ENCODE assay signal across 15 cellular contexts in the genomic region with DNA sequence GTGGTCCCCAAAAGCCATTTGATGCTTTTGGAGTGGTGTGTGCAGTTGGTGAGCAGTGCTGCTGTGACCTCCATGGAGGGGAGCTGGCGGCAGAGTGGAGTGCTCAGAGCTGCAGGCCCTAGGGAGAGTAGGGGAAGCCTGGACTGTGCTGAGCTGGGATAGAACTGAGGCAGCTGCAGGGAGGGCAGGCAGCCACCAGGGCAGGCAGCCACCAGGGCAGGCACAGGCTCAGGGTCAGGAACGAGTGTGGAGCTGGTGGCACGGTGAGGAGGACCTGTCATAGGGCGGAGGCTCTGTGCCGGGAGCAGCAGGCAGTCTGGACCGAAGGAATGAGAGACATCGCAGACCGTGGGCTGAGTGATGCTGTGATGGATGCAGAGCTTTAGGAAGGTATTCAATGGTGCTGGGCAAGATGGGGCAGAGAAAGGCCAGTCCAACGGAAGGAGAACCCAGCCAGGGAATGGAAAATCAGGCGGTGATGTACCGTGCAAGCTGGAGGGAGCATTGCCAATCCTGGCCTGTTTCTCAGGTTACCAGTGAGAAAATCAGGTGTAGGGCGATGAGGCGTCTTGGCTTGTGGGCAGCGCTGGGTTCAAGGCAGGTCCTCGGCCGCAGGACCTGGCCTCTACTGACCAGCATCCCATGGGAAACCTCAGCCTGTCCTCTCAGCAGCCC.
A peak's percentile ranks its signal among the peaks of the same experiment; 100 is the strongest.
DNase-seq lines count a peak whose midpoint lies in the region; FAIRE-seq and TF ChIP-seq lines count a peak whose summit lies in the region.
"Had no signal": no experiment of that assay in that cellular context is flagged by ENCODE, and none has a peak within 500 bp of the region (broad histone marks: within the 10 kb centered on the region; RNA-seq: fewer than 3 reads in every experiment).

No MANE protein-coding gene starts in this region.

- H3K4me3 ChIP-seq in H1 (ENCODE audit: extremely low read depth in 1 of 4, insufficient read depth in 2 of 4, low read depth in 3 of 4, low read length in 4 of 4) (no peak overlapping the region), mesendoderm (ENCODE audit: low read length) (no peak overlapping the region), vagina (no peak overlapping the region)

- H3K79me2 ChIP-seq in H1 (ENCODE audit: control insufficient read depth in 1 of 2, insufficient read depth in 2 of 2, low read length in 2 of 2) (no peaks in the 10 kb centered on the region), mesendoderm (ENCODE audit: control insufficient read depth, insufficient read depth, low read length) (no peaks in the 10 kb centered on the region)

- H4K8ac ChIP-seq in H1 (ENCODE audit: extremely low read depth, insufficient read depth, low read length) (no peak overlapping the region; the same call in 1 of the 2 replicates), mesendoderm (ENCODE audit: low read depth, low read length) (no peak overlapping the region)

- no peak for FAIRE-seq in H1 (lab: Jason Lieb, UNC)

- H3K36me3 ChIP-seq in H1 (ENCODE audit: control insufficient read depth in 2 of 4, insufficient read depth in 4 of 4, low read length in 3 of 4) (no peaks in the 10 kb centered on the region), mesendoderm (ENCODE audit: control insufficient read depth, insufficient read depth, low read length) (no peaks in the 10 kb centered on the region), vagina (no peaks in the 10 kb centered on the region)

- H3K9me3 ChIP-seq in H1 (ENCODE audit: insufficient read depth in 2 of 2, low read depth in 1 of 2, low read length in 1 of 2), result no peaks in the 10 kb centered on the region
- no peaks in the 10 kb centered on the region for H3K9me3 ChIP-seq in vagina

- H2BK15ac ChIP-seq in H1 (ENCODE audit: low read length) (0 out of 2 replicates have a peak overlapping the region, but pooled peaks have one; percentile 61), mesendoderm (replicated peaks; ENCODE audit: low read depth) (no peak overlapping the region)

- no peak overlapping the region for H2BK120ac ChIP-seq in H1 (replicated peaks; ENCODE audit: low read depth, low read length)
- H2BK120ac ChIP-seq in mesendoderm (ENCODE audit: low read depth, low read length), result no peak overlapping the region

- peaks cover 0 to 3% (median 0%) of the 10 kb centered on the region in 4 experiments; a peak in 2 of 7 replicates for H3K4me1 ChIP-seq in H1 (replicated peaks in 1 of 4; ENCODE audit: control insufficient read depth in 3 of 4, insufficient read depth in 4 of 4, low read length in 3 of 4)
- peaks cover 16% of the 10 kb centered on the region for H3K4me1 ChIP-seq in mesendoderm (ENCODE audit: control insufficient read depth, low read depth, low read length)
- H3K4me1 ChIP-seq in vagina, result peaks cover 44% of the 10 kb centered on the region

- DNase-seq in activated effector memory CD4-positive, alpha-beta T cell treated with anti-CD3 and anti-CD28 coated beads, Interleukin-2, amount 50 U/mL, for 16 hours, result peak; percentile 31
- DNase-seq in activated effector memory CD4-positive, alpha-beta T cell treated with Interleukin-2 at 50 U/mL for 16 hours, result no peak
- DNase-seq in H1 (ENCODE audit: low read depth in 1 of 2, low spot score in 2 of 2), result peak in 1 of 2 experiments; percentile 45
- no peak for DNase-seq in mesendoderm
- peak; percentile 85 to 88 for DNase-seq in vagina (ENCODE audit: extremely low spot score in 2 of 2)
- no peak for DNase-seq in NCI-H82 treated with DMSO at 0.1 percent for 48 hours (lab: John Stamatoyannopoulos, UW; ENCODE audit: unreplicated experiment)
- DNase-seq in NCI-H1436 (lab: John Stamatoyannopoulos, UW), result no peak
- no peak for DNase-seq in NCI-H128 (lab: John Stamatoyannopoulos, UW; ENCODE audit: unreplicated experiment)
- DNase-seq: activated naive CD4-positive, alpha-beta T cell treated with Interleukin-2 at 50 U/mL for 16 hours; COR-L47; effector CD8-positive, alpha-beta T cell; KG1; NCI-H1092; NCI-H446 had no signal

- H2AFZ ChIP-seq in H1 (ENCODE audit: low read length), result no peak overlapping the region

- H3K79me1 ChIP-seq in H1 (ENCODE audit: low read depth, low read length), result no peaks in the 10 kb centered on the region
- peaks cover 3% of the 10 kb centered on the region for H3K79me1 ChIP-seq in mesendoderm (ENCODE audit: low read length)

- no peak overlapping the region for H3K4ac ChIP-seq in H1 (replicated peaks; ENCODE audit: insufficient read length, low read depth, low read length)
- H3K4ac ChIP-seq in mesendoderm (ENCODE audit: low read depth, low read length), result no peak overlapping the region

- H3K14ac ChIP-seq in H1 (ENCODE audit: insufficient read length), result no peak overlapping the region

- CTCF ChIA-PET in H1 (lab: Charles Lee; ENCODE audit: partially characterized antibody), result interaction anchor here (0.5 to 1.3 kb wide), 3 partner anchors 10 to 208 kb away, joined by 3 to 7 read pairs (median 4); no protein-coding TSS in a partner anchor

- H3K9ac ChIP-seq in H1 (replicated peaks in 1 of 4; ENCODE audit: extremely low read depth in 1 of 4, low read depth in 3 of 4, low read length in 3 of 4), result no peak overlapping the region; a peak in 1 of 7 replicates
- H3K9ac ChIP-seq in mesendoderm (ENCODE audit: low read length), result no peak overlapping the region

- H3K56ac ChIP-seq in H1 (replicated peaks; ENCODE audit: insufficient read length, low read depth, low read length) (no peak overlapping the region), mesendoderm (ENCODE audit: low read length) (peak overlapping the region; percentile 19)

- TF ChIP-seq RAD21 in H1 (IDR thresholded peaks at IDR 0.05 in 1 of 2, conservative IDR thresholded peaks at IDR 0.05 in 1 of 2; ENCODE audit: low read depth in 2 of 2, low read length in 2 of 2), result peak in 1 of 2 experiments; percentile 24; a peak in 1 of 4 replicates

- H4K20me1 ChIP-seq in H1 (replicated peaks in 1 of 2; ENCODE audit: control insufficient read depth in 1 of 2, insufficient read depth in 2 of 2, low read length in 2 of 2), result no peaks in the 10 kb centered on the region

- H3K23ac ChIP-seq in H1 (ENCODE audit: insufficient read length) (no peak overlapping the region), mesendoderm (ENCODE audit: low read length) (peak overlapping the region; percentile 57)

- no peak overlapping the region; the same call in 1 of the 2 replicates for H2AK5ac ChIP-seq in H1 (ENCODE audit: low read depth, low read length)
- H2AK5ac ChIP-seq in mesendoderm (ENCODE audit: low read length), result peak overlapping the region; percentile 23

- peak overlapping the region; percentile 71; the same call in 1 of the 2 replicates for H2BK12ac ChIP-seq in H1 (ENCODE audit: low read depth, low read length)

- H2BK5ac ChIP-seq in H1 (ENCODE audit: low read depth, low read length), result no peak overlapping the region; the same call in 1 of the 2 replicates
- H2BK5ac ChIP-seq in mesendoderm (ENCODE audit: low read length), result no peak overlapping the region

- no peaks in the 10 kb centered on the region for H3K23me2 ChIP-seq in H1 (ENCODE audit: low read depth, low read length)

- no peak for TF ChIP-seq EP300 in H1 (IDR thresholded peaks at IDR 0.05; ENCODE audit: borderline replicate concordance in 1 of 2, low read depth in 2 of 2, low read length in 2 of 2)

- no peak overlapping the region for H3K27ac ChIP-seq in H1 (ENCODE audit: low read depth, low read length)
- no peak overlapping the region for H3K27ac ChIP-seq in mesendoderm (ENCODE audit: low read depth, low read length)
- H3K27ac ChIP-seq in vagina, result no peak overlapping the region
- H3K27ac ChIP-seq: HL-60 had no signal

- H2BK20ac ChIP-seq in H1 (ENCODE audit: low read length), result no peak overlapping the region

- TF ChIP-seq POLR2A in H1 (IDR thresholded peaks at IDR 0.05; ENCODE audit: control extremely low read depth in 1 of 2, low read depth in 2 of 2, low read length in 2 of 2), result no peak
- TF ChIP-seq POLR2A in vagina (IDR thresholded peaks at IDR 0.05), result no peak

- WGBS in H1 (ENCODE audit: extremely low coverage in 1 of 2, insufficient coverage in 1 of 2, insufficient read length in 1 of 2, insufficient replicate concordance in 2 of 2, low coverage in 1 of 2, low lambda C conversion rate in 2 of 2, missing lambda C conversion rate in 1 of 2), 2 experiments, result 86% methylated on average over 16 of the region's 16 CpGs; no CpG with 5 or more reads in 1 of the 2 experiments
- WGBS in mesendoderm (ENCODE audit: extremely low coverage, insufficient coverage, low lambda C conversion rate), result no CpG with 5 or more reads among the region's 16 CpGs

- intact Hi-C loops in vagina (cut with DNase I), result no loop called here

- H3K18ac ChIP-seq in H1 (ENCODE audit: extremely low read depth, low read length), result peak overlapping the region; percentile 25; the same call in 1 of the 2 replicates
- H3K18ac ChIP-seq in mesendoderm (ENCODE audit: low read length), result no peak overlapping the region

- H4K5ac ChIP-seq in H1 (ENCODE audit: insufficient read length, low read depth, low read length), result no peak overlapping the region
- H4K5ac ChIP-seq in mesendoderm (ENCODE audit: low read length), result no peak overlapping the region

- H3K27me3 ChIP-seq in H1 (replicated peaks in 1 of 4; ENCODE audit: control insufficient read depth in 3 of 4, extremely low read depth in 1 of 4, insufficient read depth in 3 of 4, low read length in 3 of 4) (no peaks in the 10 kb centered on the region), mesendoderm (ENCODE audit: insufficient read depth, low read length, poor library complexity) (no peaks in the 10 kb centered on the region), vagina (no peaks in the 10 kb centered on the region)

- H3K4me2 ChIP-seq in H1 (ENCODE audit: insufficient read depth in 1 of 2, low read depth in 2 of 2, low read length in 2 of 2) (no peak overlapping the region), mesendoderm (ENCODE audit: low read length) (no peak overlapping the region)

- POLR2A ChIA-PET in H1 (lab: Charles Lee; ENCODE audit: partially characterized antibody), result no interaction called here

- H4K91ac ChIP-seq in H1 (replicated peaks; ENCODE audit: insufficient read length, low read length), result no peak overlapping the region

- peak in 2 of 3 experiments; percentile 16 to 42; a peak in 2 of 4 replicates for TF ChIP-seq CTCF in H1 (IDR thresholded peaks at IDR 0.05; ENCODE audit: control extremely low read depth in 1 of 3, insufficient read depth in 1 of 3, low read depth in 1 of 3, low read length in 3 of 3)
- TF ChIP-seq CTCF in vagina (IDR thresholded peaks at IDR 0.05), result no peak

TF ChIP-seq in H1, 55 proteins besides CTCF, POLR2A, EP300 and RAD21 (continues in another document):
- TF ChIP-seq NANOG (IDR thresholded peaks at IDR 0.05; ENCODE audit: insufficient read depth, low read depth, low read length, poor library complexity, severe bottlenecking), result no peak
- TF ChIP-seq KDM1A (IDR thresholded peaks at IDR 0.05; ENCODE audit: borderline replicate concordance, low read length), result no peak
- TF ChIP-seq ASH2L (IDR thresholded peaks at IDR 0.05; ENCODE audit: low read length), result no peak
- TF ChIP-seq TCF12 (IDR thresholded peaks at IDR 0.05; ENCODE audit: low read depth, low read length), result no peak
- no peak for TF ChIP-seq RXRA (IDR thresholded peaks at IDR 0.05; ENCODE audit: insufficient read depth, low read depth, low read length)
- TF ChIP-seq JUN (IDR thresholded peaks at IDR 0.05; ENCODE audit: low read depth, low read length), result no peak
- no peak for TF ChIP-seq SIRT6 (IDR thresholded peaks at IDR 0.05; ENCODE audit: low read length)
- no peak for TF ChIP-seq SP2 (IDR thresholded peaks at IDR 0.05; ENCODE audit: low read length)

Comparison
In these comparisons a context has a peak if more than half of its experiments do, and no peak if none do; other contexts are left out.
1. DNase-seq: peak in activated effector memory CD4-positive, alpha-beta T cell treated with anti-CD3 and anti-CD28 coated beads, Interleukin-2, amount 50 U/mL, for 16 hours (single experiment) and vagina (2 of 2); none in activated effector memory CD4-positive, alpha-beta T cell treated with Interleukin-2 at 50 U/mL for 16 hours (single experiment), mesendoderm (single experiment), NCI-H82 treated with DMSO at 0.1 percent for 48 hours (single experiment), NCI-H1436 (single experiment) and NCI-H128 (single experiment).
2. CTCF ChIP-seq: peak in H1 (2 of 3); none in vagina (0 of 3).